In the genomic region with DNA sequence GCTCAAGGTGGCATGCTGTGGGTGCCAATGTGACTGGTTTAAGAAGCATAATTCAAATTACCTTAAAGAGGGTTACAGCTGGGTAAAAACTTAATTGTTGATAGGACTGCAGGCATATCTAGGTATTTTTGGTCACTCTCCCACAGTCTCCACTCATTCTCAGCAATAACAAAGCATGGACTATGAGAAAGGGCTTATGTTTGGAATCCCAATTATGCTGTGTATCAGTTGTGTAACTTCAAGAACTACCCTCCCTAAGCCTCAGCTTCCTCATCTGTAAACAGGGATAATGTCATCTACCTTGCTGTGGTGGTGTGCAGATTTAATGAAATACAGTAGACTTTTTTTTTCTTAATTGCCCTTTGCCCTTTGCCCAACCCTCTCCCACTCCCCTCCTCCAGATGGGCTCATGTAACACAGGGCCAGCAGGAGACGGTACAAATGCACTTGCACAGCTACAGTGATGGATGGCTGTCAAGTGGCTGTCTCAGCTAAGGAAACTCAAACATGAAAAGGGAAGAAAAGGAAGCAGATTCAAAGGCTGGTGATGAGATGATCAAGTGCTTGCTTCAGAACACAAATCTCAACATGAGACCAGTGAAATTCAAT, we compare ENCODE assay signal across 2 cellular contexts.
A peak's percentile ranks its signal among the peaks of the same experiment; 100 is the strongest.
TF ChIP-seq lines count a peak whose summit lies in the region.

No MANE protein-coding gene starts in this region.

TF ChIP-seq in IMR-90, 13 proteins besides CTCF, POLR2A, EP300 and RAD21 (continued from another document):
- TF ChIP-seq, protein P1, sequence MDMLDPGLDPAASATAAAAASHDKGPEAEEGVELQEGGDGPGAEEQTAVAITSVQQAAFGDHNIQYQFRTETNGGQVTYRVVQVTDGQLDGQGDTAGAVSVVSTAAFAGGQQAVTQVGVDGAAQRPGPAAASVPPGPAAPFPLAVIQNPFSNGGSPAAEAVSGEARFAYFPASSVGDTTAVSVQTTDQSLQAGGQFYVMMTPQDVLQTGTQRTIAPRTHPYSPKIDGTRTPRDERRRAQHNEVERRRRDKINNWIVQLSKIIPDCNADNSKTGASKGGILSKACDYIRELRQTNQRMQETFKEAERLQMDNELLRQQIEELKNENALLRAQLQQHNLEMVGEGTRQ (IDR thresholded peaks at IDR 0.05; ENCODE audit: low read depth, low read length): no peak
- TF ChIP-seq CEBPB (IDR thresholded peaks at IDR 0.05; ENCODE audit: low read depth, low read length) (0 out of 2 replicates have a peak, but pooled peaks have one; percentile 20), CHD1 (IDR thresholded peaks at IDR 0.05; ENCODE audit: low read depth, low read length) (no peak)
- TF ChIP-seq, protein P2, sequence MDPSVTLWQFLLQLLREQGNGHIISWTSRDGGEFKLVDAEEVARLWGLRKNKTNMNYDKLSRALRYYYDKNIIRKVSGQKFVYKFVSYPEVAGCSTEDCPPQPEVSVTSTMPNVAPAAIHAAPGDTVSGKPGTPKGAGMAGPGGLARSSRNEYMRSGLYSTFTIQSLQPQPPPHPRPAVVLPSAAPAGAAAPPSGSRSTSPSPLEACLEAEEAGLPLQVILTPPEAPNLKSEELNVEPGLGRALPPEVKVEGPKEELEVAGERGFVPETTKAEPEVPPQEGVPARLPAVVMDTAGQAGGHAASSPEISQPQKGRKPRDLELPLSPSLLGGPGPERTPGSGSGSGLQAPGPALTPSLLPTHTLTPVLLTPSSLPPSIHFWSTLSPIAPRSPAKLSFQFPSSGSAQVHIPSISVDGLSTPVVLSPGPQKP (IDR thresholded peaks at IDR 0.05; ENCODE audit: borderline replicate concordance, low read depth, low read length): no peak

TF ChIP-seq in neural cell, 6 proteins besides CTCF, POLR2A, EP300 and RAD21 (continued from another document):
- TF ChIP-seq, protein P3, sequence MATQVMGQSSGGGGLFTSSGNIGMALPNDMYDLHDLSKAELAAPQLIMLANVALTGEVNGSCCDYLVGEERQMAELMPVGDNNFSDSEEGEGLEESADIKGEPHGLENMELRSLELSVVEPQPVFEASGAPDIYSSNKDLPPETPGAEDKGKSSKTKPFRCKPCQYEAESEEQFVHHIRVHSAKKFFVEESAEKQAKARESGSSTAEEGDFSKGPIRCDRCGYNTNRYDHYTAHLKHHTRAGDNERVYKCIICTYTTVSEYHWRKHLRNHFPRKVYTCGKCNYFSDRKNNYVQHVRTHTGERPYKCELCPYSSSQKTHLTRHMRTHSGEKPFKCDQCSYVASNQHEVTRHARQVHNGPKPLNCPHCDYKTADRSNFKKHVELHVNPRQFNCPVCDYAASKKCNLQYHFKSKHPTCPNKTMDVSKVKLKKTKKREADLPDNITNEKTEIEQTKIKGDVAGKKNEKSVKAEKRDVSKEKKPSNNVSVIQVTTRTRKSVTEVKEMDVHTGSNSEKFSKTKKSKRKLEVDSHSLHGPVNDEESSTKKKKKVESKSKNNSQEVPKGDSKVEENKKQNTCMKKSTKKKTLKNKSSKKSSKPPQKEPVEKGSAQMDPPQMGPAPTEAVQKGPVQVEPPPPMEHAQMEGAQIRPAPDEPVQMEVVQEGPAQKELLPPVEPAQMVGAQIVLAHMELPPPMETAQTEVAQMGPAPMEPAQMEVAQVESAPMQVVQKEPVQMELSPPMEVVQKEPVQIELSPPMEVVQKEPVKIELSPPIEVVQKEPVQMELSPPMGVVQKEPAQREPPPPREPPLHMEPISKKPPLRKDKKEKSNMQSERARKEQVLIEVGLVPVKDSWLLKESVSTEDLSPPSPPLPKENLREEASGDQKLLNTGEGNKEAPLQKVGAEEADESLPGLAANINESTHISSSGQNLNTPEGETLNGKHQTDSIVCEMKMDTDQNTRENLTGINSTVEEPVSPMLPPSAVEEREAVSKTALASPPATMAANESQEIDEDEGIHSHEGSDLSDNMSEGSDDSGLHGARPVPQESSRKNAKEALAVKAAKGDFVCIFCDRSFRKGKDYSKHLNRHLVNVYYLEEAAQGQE (IDR thresholded peaks at IDR 0.05; ENCODE audit: borderline replicate concordance): no peak
